ENCODE assay signal across 34 cellular contexts in the genomic region with DNA sequence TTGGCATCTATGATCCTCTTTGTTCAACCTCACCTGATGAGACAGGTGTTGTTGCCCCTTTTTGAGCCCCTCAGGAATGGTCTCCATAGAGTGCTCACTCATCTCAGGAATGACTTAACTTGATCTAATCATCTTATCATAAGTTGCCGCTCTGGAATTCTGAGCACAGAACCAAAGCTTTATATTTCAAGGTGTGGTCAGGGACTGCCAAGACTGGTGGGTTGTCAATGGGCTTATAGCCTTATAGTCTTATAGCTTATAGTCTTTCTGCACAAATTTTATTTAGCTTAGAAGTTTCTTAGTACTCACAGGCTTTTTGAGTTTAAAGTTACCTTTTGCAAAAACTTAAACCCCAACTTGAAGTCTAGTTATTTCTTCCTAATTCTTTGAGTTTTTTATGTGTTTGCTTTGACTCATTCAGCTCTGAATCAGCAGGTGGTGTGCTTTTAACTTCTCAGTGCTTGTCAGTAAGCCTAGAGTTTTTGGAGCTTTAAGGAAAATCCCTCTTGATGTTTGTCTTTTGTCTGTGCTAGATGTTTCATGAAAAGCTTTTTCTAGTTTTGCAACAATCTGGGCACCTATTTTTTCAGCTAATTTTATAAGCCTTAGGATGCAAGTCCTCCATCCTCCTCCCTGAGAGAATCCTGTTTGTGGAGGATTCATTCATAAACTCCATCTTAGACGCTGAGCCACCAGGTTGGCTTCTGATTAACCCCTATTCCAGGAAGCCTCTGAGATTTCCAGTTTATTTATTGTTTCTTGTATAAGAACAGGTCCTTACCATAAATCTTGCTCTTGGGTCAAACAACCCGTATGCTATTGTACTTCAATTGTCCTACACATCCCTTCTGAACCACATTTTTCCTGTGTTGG.
DNase-seq lines count a peak whose midpoint lies in the region; FAIRE-seq and TF ChIP-seq lines count a peak whose summit lies in the region.
"Had no signal": no experiment of that assay in that cellular context is flagged by ENCODE, and none has a peak within 500 bp of the region (broad histone marks: within the 10 kb centered on the region; RNA-seq: fewer than 3 reads in every experiment).

No MANE protein-coding gene starts in this region.

- no peak for FAIRE-seq in urothelium cell line (lab: Jason Lieb, UNC)

- peak; percentile 24 for DNase-seq in MCF 10A (ENCODE audit: unreplicated experiment)
- DNase-seq in breast epithelium (ENCODE audit: low spot score in 2 of 2): no peak
- DNase-seq in adipocyte (ENCODE audit: low read depth): peak; percentile 14
- peak; percentile 2 to 26 for DNase-seq in foreskin fibroblast
- peak; percentile 34 for DNase-seq in urothelium cell line (ENCODE audit: low spot score)
- DNase-seq in NCI-H1105 (lab: John Stamatoyannopoulos, UW): no peak
- DNase-seq in NCI-H2029 treated with DMSO at 0.1 percent for 48 hours (lab: John Stamatoyannopoulos, UW): no peak
- DNase-seq in GOT3 (lab: John Stamatoyannopoulos, UW): no peak
- DNase-seq: 8988T; activated CD4-positive, alpha-beta T cell treated with anti-CD3 and anti-CD28 coated beads, Interleukin-2, amount 10 ng/mL, durations not matched to agents 24 days and 14 days; activated gamma-delta T cell treated with Interleukin-2 at 50 U/mL for 16 hours; activated naive CD8-positive, alpha-beta T cell treated with anti-CD3 and anti-CD28 coated beads, Interleukin-2, amount 50 U/mL, for 24 hours; activated T-cell treated with anti-CD3 and anti-CD28 coated beads, Interleukin-2, amount 50 U/mL, for 24 hours; brain microvascular endothelial cell; CD8-positive, alpha-beta T cell; erythroblast; H7; hypothalamus; immature natural killer cell; left ventricle myocardium inferior; naive B cell; NCI-H1436; NCI-H2107; NCI-H774; nucleus accumbens; Right ventricle myocardium superior; stimulated activated naive CD8-positive, alpha-beta T cell treated with anti-CD3 and anti-CD28 coated beads, Interleukin-15, amount 100 ng/mL, for 72 hours; T1000; WERI-Rb-1 had no signal

- no peaks in the 10 kb centered on the region for H3K27me3 Mint-ChIP-seq in MCF 10A (ENCODE audit: insufficient read depth, unreplicated experiment)
- H3K27me3 Mint-ChIP-seq: activated CD4-positive, alpha-beta T cell treated with anti-CD3 and anti-CD28 coated beads, Interleukin-2, amount 10 ng/mL, durations not matched to agents 24 days and 14 days; B cell; naive B cell had no signal

- H3K9me3 ChIP-seq in breast epithelium (no peaks in the 10 kb centered on the region), adipocyte (ENCODE audit: control insufficient read depth, low read length) (peaks cover 8% of the 10 kb centered on the region)
- H3K9me3 ChIP-seq: gastroesophageal sphincter, prostate gland, tibial nerve had no signal

- H3K4me3 ChIP-seq in breast epithelium: no peak overlapping the region
- H3K4me3 ChIP-seq in adipocyte (ENCODE audit: low read length): no peak overlapping the region
- H3K4me3 ChIP-seq in foreskin fibroblast (ENCODE audit: low read depth in 1 of 2, low read length in 2 of 2): no peak overlapping the region
- H3K4me3 ChIP-seq: gastroesophageal sphincter, left ventricle myocardium inferior, prostate gland, tibial nerve had no signal

- CTCF ChIA-PET in MCF 10A (lab: Yijun Ruan, JAX): interaction anchor here (0.5 to 2.4 kb wide), 9 partner anchors 10 to 1957 kb away, joined by 3 to 18 read pairs (median 3); no protein-coding TSS in a partner anchor

- H3K27me3 ChIP-seq in breast epithelium (no peaks in the 10 kb centered on the region), adipocyte (replicated peaks; ENCODE audit: control insufficient read depth, insufficient read depth, low read length) (peaks cover 30% of the 10 kb centered on the region)
- H3K27me3 ChIP-seq: brain microvascular endothelial cell, tibial nerve had no signal

- no peak overlapping the region for H3K27ac ChIP-seq in breast epithelium
- H3K27ac ChIP-seq: brain microvascular endothelial cell, gastroesophageal sphincter, left ventricle myocardium inferior, prostate gland, tibial nerve, WERI-Rb-1 had no signal

- POLR2A ChIA-PET in MCF 10A (lab: Yijun Ruan, JAX): interaction anchor here (0.5 to 1.0 kb wide), 3 partner anchors 18 to 105 kb away, joined by 3 to 4 read pairs (median 3); no protein-coding TSS in a partner anchor

- peaks cover 1% of the 10 kb centered on the region for H3K9me3 Mint-ChIP-seq in MCF 10A (ENCODE audit: unreplicated experiment)
- H3K9me3 Mint-ChIP-seq: activated CD4-positive, alpha-beta T cell treated with anti-CD3 and anti-CD28 coated beads, Interleukin-2, amount 10 ng/mL, durations not matched to agents 24 days and 14 days; mesothelial cell of epicardium had no signal

- TF ChIP-seq CTCF in MCF 10A (IDR thresholded peaks at IDR 0.05; ENCODE audit: unreplicated experiment) (no peak), breast epithelium (IDR thresholded peaks at IDR 0.05) (no peak), foreskin fibroblast (IDR thresholded peaks at IDR 0.05; ENCODE audit: low read depth, low read length) (no peak)

- no peak overlapping the region for H3K4me3 Mint-ChIP-seq in MCF 10A (ENCODE audit: unreplicated experiment)
- H3K4me3 Mint-ChIP-seq: activated CD4-positive, alpha-beta T cell treated with anti-CD3 and anti-CD28 coated beads, Interleukin-2, amount 10 ng/mL, durations not matched to agents 24 days and 14 days; activated naive CD8-positive, alpha-beta T cell treated with anti-CD3 and anti-CD28 coated beads, Interleukin-2, amount 50 U/mL, for 24 hours; activated T-cell treated with anti-CD3 and anti-CD28 coated beads, Interleukin-2, amount 50 U/mL, for 24 hours; B cell; CD8-positive, alpha-beta T cell; immature natural killer cell; mesothelial cell of epicardium; naive B cell; stimulated activated naive CD8-positive, alpha-beta T cell treated with anti-CD3 and anti-CD28 coated beads, Interleukin-15, amount 100 ng/mL, for 72 hours had no signal

- no peak overlapping the region for H3K9ac ChIP-seq in adipocyte (ENCODE audit: low read length)

- no peak overlapping the region for H3K27ac Mint-ChIP-seq in MCF 10A (ENCODE audit: low read depth, unreplicated experiment)
- H3K27ac Mint-ChIP-seq: activated CD4-positive, alpha-beta T cell treated with anti-CD3 and anti-CD28 coated beads, Interleukin-2, amount 10 ng/mL, durations not matched to agents 24 days and 14 days; activated naive CD8-positive, alpha-beta T cell treated with anti-CD3 and anti-CD28 coated beads, Interleukin-2, amount 50 U/mL, for 24 hours; activated T-cell treated with anti-CD3 and anti-CD28 coated beads, Interleukin-2, amount 50 U/mL, for 24 hours; B cell; CD8-positive, alpha-beta T cell; immature natural killer cell; mesothelial cell of epicardium; naive B cell; stimulated activated naive CD8-positive, alpha-beta T cell treated with anti-CD3 and anti-CD28 coated beads, Interleukin-15, amount 100 ng/mL, for 72 hours had no signal

- no peaks in the 10 kb centered on the region for H3K36me3 ChIP-seq in breast epithelium
- H3K36me3 ChIP-seq in adipocyte (ENCODE audit: control insufficient read depth, insufficient read depth, low read length, severe bottlenecking): no peaks in the 10 kb centered on the region
- H3K36me3 ChIP-seq: brain microvascular endothelial cell, gastroesophageal sphincter, left ventricle myocardium inferior, prostate gland, tibial nerve, WERI-Rb-1 had no signal

- TF ChIP-seq POLR2A in breast epithelium (IDR thresholded peaks at IDR 0.05): no peak

- no peaks in the 10 kb centered on the region for H3K4me1 ChIP-seq in breast epithelium
- H3K4me1 ChIP-seq in adipocyte (ENCODE audit: control insufficient read depth, insufficient read depth, low read length): no peaks in the 10 kb centered on the region
- H3K4me1 ChIP-seq: gastroesophageal sphincter, left ventricle myocardium inferior, prostate gland, tibial nerve had no signal

- H3K36me3 Mint-ChIP-seq in MCF 10A (ENCODE audit: insufficient read depth, unreplicated experiment): no peaks in the 10 kb centered on the region
- H3K36me3 Mint-ChIP-seq: CD8-positive, alpha-beta T cell; immature natural killer cell; mesothelial cell of epicardium; naive B cell had no signal

- no TSS peak for BruUV-seq in MCF 10A (replicated peaks; lab: Mats Ljungman, UMichigan)

- peaks cover 14% of the 10 kb centered on the region for H3K4me1 Mint-ChIP-seq in MCF 10A (ENCODE audit: insufficient read depth, unreplicated experiment)
- H3K4me1 Mint-ChIP-seq: activated CD4-positive, alpha-beta T cell treated with anti-CD3 and anti-CD28 coated beads, Interleukin-2, amount 10 ng/mL, durations not matched to agents 24 days and 14 days; activated naive CD8-positive, alpha-beta T cell treated with anti-CD3 and anti-CD28 coated beads, Interleukin-2, amount 50 U/mL, for 24 hours; B cell; mesothelial cell of epicardium; naive B cell; stimulated activated naive CD8-positive, alpha-beta T cell treated with anti-CD3 and anti-CD28 coated beads, Interleukin-15, amount 100 ng/mL, for 72 hours had no signal

- intact Hi-C loops in MCF 10A (cut with micrococcal nuclease): no loop called here
- intact Hi-C loops in breast epithelium (cut with DNase I; ENCODE audit: low total_unique reads): no loop called here

Comparison
In these comparisons a context has a peak if more than half of its experiments do, and no peak if none do; other contexts are left out.
1. DNase-seq: peak in MCF 10A (single experiment), adipocyte (single experiment), foreskin fibroblast (2 of 2) and urothelium cell line (single experiment); none in breast epithelium (0 of 2), NCI-H1105 (single experiment), NCI-H2029 treated with DMSO at 0.1 percent for 48 hours (single experiment) and GOT3 (single experiment).